Comparison of ENCODE assay signal across 37 cellular contexts in the genomic region with DNA sequence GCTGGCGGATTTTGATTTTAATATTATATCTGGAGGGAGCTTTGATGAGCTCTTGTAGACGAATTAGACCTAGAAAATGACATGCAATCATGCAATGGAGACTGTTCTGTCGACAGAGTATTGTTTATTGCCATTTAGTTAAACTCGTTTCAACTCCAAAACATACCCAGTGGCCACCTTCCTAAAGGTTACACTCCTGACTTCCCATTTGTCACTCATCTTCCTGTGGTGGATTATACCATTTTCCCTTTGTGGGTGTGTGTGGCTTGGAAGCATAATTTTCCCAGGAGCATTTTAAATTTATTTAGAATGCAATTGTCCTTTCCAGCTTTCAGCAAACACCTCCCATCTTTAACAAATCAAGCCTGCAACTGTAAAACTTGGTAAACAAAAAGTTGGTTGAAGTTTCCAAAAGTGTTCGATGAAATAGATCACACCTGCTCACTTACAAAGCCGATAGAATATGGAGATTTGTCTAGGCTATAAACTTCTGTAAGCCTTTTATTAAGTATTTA.
"Had no signal": no experiment of that assay in that cellular context is flagged by ENCODE, and none has a peak within 500 bp of the region (broad histone marks: within the 10 kb centered on the region; RNA-seq: fewer than 3 reads in every experiment).

No MANE protein-coding gene starts in this region.

- ATAC-seq: activated CD4-positive, alpha-beta T cell treated with anti-CD3 and anti-CD28 coated beads for 36 hours; activated CD4-positive, CD25-positive, alpha-beta regulatory T cell treated with anti-CD3 and anti-CD28 coated beads, Interleukin-2, amount 50 U/mL, for 24 hours; activated CD8-positive, alpha-beta memory T cell treated with anti-CD3 and anti-CD28 coated beads, Interleukin-2, amount 10 ng/mL, durations not matched to agents 7 days and 5 days; activated CD8-positive, alpha-beta T cell treated with anti-CD3 and anti-CD28 coated beads, Interleukin-2, amount 10 ng/mL, durations not matched to agents 7 days and 5 days; activated naive CD8-positive, alpha-beta T cell treated with anti-CD3 and anti-CD28 coated beads, Interleukin-2, amount 50 U/mL, for 24 hours; WTC11 had no signal

- H3K4me1 Mint-ChIP-seq: activated CD4-positive, alpha-beta T cell treated with anti-CD3 and anti-CD28 coated beads for 36 hours; activated CD4-positive, alpha-beta T cell treated with anti-CD3 and anti-CD28 coated beads, Interleukin-2, amount 10 ng/mL, durations not matched to agents 7 days and 5 days; activated naive CD4-positive, alpha-beta T cell treated with anti-CD3 and anti-CD28 coated beads, Interleukin-2, amount 10 ng/mL, durations not matched to agents 7 days and 5 days; activated naive CD8-positive, alpha-beta T cell treated with anti-CD3 and anti-CD28 coated beads, Interleukin-2, amount 10 ng/mL, durations not matched to agents 7 days and 5 days; central memory CD8-positive, alpha-beta T cell had no signal

- H3K4me3 Mint-ChIP-seq: activated CD4-positive, alpha-beta memory T cell treated with anti-CD3 and anti-CD28 coated beads, Interleukin-2, amount 10 ng/mL, durations not matched to agents 7 days and 5 days; activated CD4-positive, alpha-beta T cell treated with anti-CD3 and anti-CD28 coated beads for 36 hours; activated CD4-positive, alpha-beta T cell treated with anti-CD3 and anti-CD28 coated beads, Interleukin-2, amount 10 ng/mL, durations not matched to agents 7 days and 5 days; activated CD8-positive, alpha-beta memory T cell treated with anti-CD3 and anti-CD28 coated beads, Interleukin-2, amount 10 ng/mL, durations not matched to agents 7 days and 5 days; activated CD8-positive, alpha-beta T cell treated with anti-CD3 and anti-CD28 coated beads, Interleukin-2, amount 10 ng/mL, durations not matched to agents 7 days and 5 days; activated naive CD4-positive, alpha-beta T cell treated with anti-CD3 and anti-CD28 coated beads, Interleukin-2, amount 10 ng/mL, durations not matched to agents 7 days and 5 days; activated naive CD4-positive, alpha-beta T cell treated with anti-CD3 and anti-CD28 coated beads, Interleukin-2, amount 50 U/mL, for 24 hours; activated naive CD8-positive, alpha-beta T cell; activated naive CD8-positive, alpha-beta T cell treated with anti-CD3 and anti-CD28 coated beads, Interleukin-2, amount 10 ng/mL, durations not matched to agents 7 days and 5 days; activated naive CD8-positive, alpha-beta T cell treated with anti-CD3 and anti-CD28 coated beads, Interleukin-2, amount 50 U/mL, for 24 hours; activated T-cell treated with anti-CD3 and anti-CD28 coated beads, Interleukin-2, amount 50 U/mL, for 24 hours; brain; central memory CD8-positive, alpha-beta T cell; T-helper 1 cell treated with Interleukin-12 subunit alpha and Interleukin-12 subunit beta and Interleukin-4 antibody, amounts not matched to agents 30 μg/mL and 1 μg/mL, for 36 hours; T-helper 2 cell treated with Interferon-gamma antibody and Interleukin-4, amounts not matched to agents 5 μg/mL and 100 μg/mL, for 36 hours; WTC11 had no signal

- H3K4me3 ChIP-seq: ascending aorta, cardiac muscle cell had no signal

- H3K36me3 Mint-ChIP-seq: activated CD8-positive, alpha-beta memory T cell treated with anti-CD3 and anti-CD28 coated beads, Interleukin-2, amount 10 ng/mL, durations not matched to agents 7 days and 5 days; activated naive CD4-positive, alpha-beta T cell treated with anti-CD3 and anti-CD28 coated beads, Interleukin-2, amount 10 ng/mL, durations not matched to agents 7 days and 5 days; activated naive CD4-positive, alpha-beta T cell treated with anti-CD3 and anti-CD28 coated beads, Interleukin-2, amount 50 U/mL, for 24 hours; activated naive CD8-positive, alpha-beta T cell; activated naive CD8-positive, alpha-beta T cell treated with anti-CD3 and anti-CD28 coated beads, Interleukin-2, amount 10 ng/mL, durations not matched to agents 7 days and 5 days; brain; WTC11 had no signal

- DNase-seq: activated CD4-positive, alpha-beta memory T cell treated with anti-CD3 and anti-CD28 coated beads, Interleukin-2, amount 10 ng/mL, durations not matched to agents 7 days and 5 days; activated CD4-positive, alpha-beta T cell treated with anti-CD3 and anti-CD28 coated beads for 1 hour; activated CD4-positive, alpha-beta T cell treated with anti-CD3 and anti-CD28 coated beads for 36 hours; activated CD4-positive, alpha-beta T cell treated with anti-CD3 and anti-CD28 coated beads for 48 hours; activated CD4-positive, alpha-beta T cell treated with anti-CD3 and anti-CD28 coated beads, Interleukin-2, amount 10 ng/mL, durations not matched to agents 7 days and 5 days; activated CD4-positive, alpha-beta T cell treated with anti-CD3 and anti-CD28 coated beads, Interleukin-2, amount 50 U/mL, for 48 hours; activated CD4-positive, CD25-positive, alpha-beta regulatory T cell; activated CD8-positive, alpha-beta memory T cell treated with anti-CD3 and anti-CD28 coated beads for 24 hours; activated CD8-positive, alpha-beta memory T cell treated with anti-CD3 and anti-CD28 coated beads, Interleukin-2, amount 10 ng/mL, durations not matched to agents 7 days and 5 days; activated CD8-positive, alpha-beta memory T cell treated with anti-CD3 and anti-CD28 coated beads, Interleukin-2, amount 50 U/mL, for 48 hours; activated CD8-positive, alpha-beta T cell treated with anti-CD3 and anti-CD28 coated beads, Interleukin-2, amount 10 ng/mL, durations not matched to agents 7 days and 5 days; activated effector memory CD4-positive, alpha-beta T cell treated with Interleukin-2 at 50 U/mL for 16 hours; activated gamma-delta T cell; activated naive CD4-positive, alpha-beta T cell treated with anti-CD3 and anti-CD28 coated beads, Interleukin-2, amount 10 ng/mL, durations not matched to agents 7 days and 5 days; activated naive CD4-positive, alpha-beta T cell treated with Interleukin-2 at 50 U/mL for 16 hours; activated naive CD8-positive, alpha-beta T cell treated with anti-CD3 and anti-CD28 coated beads, Interleukin-2, amount 10 ng/mL, durations not matched to agents 7 days and 5 days; activated naive CD8-positive, alpha-beta T cell treated with anti-CD3 and anti-CD28 coated beads, Interleukin-2, amount 50 U/mL, for 24 hours; activated T-cell treated with anti-CD3 and anti-CD28 coated beads, Interleukin-2, amount 50 U/mL, for 24 hours; activated T-cell treated with anti-CD3 and anti-CD28 coated beads, Interleukin-2, amount 50 U/mL, for 48 hours; amygdala; anterior cingulate cortex; caudate nucleus; cerebellar nuclear complex; T-helper 2 cell; T-helper 9 cell had no signal

- H3K9me3 ChIP-seq: ascending aorta had no signal

- H3K27me3 ChIP-seq: ascending aorta, cardiac muscle cell had no signal

- H3K27me3 Mint-ChIP-seq: activated naive CD4-positive, alpha-beta T cell treated with anti-CD3 and anti-CD28 coated beads, Interleukin-2, amount 50 U/mL, for 24 hours; central memory CD8-positive, alpha-beta T cell had no signal

- H3K9me3 Mint-ChIP-seq: activated CD4-positive, alpha-beta memory T cell treated with anti-CD3 and anti-CD28 coated beads, Interleukin-2, amount 10 ng/mL, durations not matched to agents 7 days and 5 days; activated naive CD4-positive, alpha-beta T cell treated with anti-CD3 and anti-CD28 coated beads, Interleukin-2, amount 10 ng/mL, durations not matched to agents 7 days and 5 days; activated naive CD4-positive, alpha-beta T cell treated with anti-CD3 and anti-CD28 coated beads, Interleukin-2, amount 50 U/mL, for 24 hours; activated naive CD8-positive, alpha-beta T cell treated with anti-CD3 and anti-CD28 coated beads, Interleukin-2, amount 50 U/mL, for 24 hours; activated T-cell treated with anti-CD3 and anti-CD28 coated beads, Interleukin-2, amount 50 U/mL, for 24 hours; activated T-helper 2 cell treated with anti-CD3 and anti-CD28 coated beads, Interferon-gamma antibody, Interleukin-2, Interleukin-4, amounts not matched to agents 10 μg/mL and 5 μg/mL and 100 μg/mL, durations not matched to agents 14 hours and 24 hours and 36 hours; brain; T-helper 1 cell treated with Interleukin-12 subunit alpha and Interleukin-12 subunit beta and Interleukin-4 antibody, amounts not matched to agents 30 μg/mL and 1 μg/mL, for 36 hours; T-helper 2 cell treated with Interferon-gamma antibody and Interleukin-4, amounts not matched to agents 5 μg/mL and 100 μg/mL, for 36 hours had no signal

- H3K4me1 ChIP-seq: ascending aorta had no signal

- H3K27ac ChIP-seq: ascending aorta, cardiac muscle cell, VCaP had no signal

- H3K36me3 ChIP-seq: ascending aorta, cardiac muscle cell had no signal

- H3K27ac Mint-ChIP-seq: activated CD4-positive, alpha-beta memory T cell treated with anti-CD3 and anti-CD28 coated beads, Interleukin-2, amount 10 ng/mL, durations not matched to agents 7 days and 5 days; activated CD4-positive, alpha-beta T cell treated with anti-CD3 and anti-CD28 coated beads for 36 hours; activated CD4-positive, alpha-beta T cell treated with anti-CD3 and anti-CD28 coated beads, Interleukin-2, amount 10 ng/mL, durations not matched to agents 7 days and 5 days; activated CD8-positive, alpha-beta memory T cell treated with anti-CD3 and anti-CD28 coated beads, Interleukin-2, amount 10 ng/mL, durations not matched to agents 7 days and 5 days; activated CD8-positive, alpha-beta T cell treated with anti-CD3 and anti-CD28 coated beads, Interleukin-2, amount 10 ng/mL, durations not matched to agents 7 days and 5 days; activated naive CD4-positive, alpha-beta T cell treated with anti-CD3 and anti-CD28 coated beads, Interleukin-2, amount 10 ng/mL, durations not matched to agents 7 days and 5 days; activated naive CD4-positive, alpha-beta T cell treated with anti-CD3 and anti-CD28 coated beads, Interleukin-2, amount 50 U/mL, for 24 hours; activated naive CD8-positive, alpha-beta T cell; activated naive CD8-positive, alpha-beta T cell treated with anti-CD3 and anti-CD28 coated beads, Interleukin-2, amount 10 ng/mL, durations not matched to agents 7 days and 5 days; activated naive CD8-positive, alpha-beta T cell treated with anti-CD3 and anti-CD28 coated beads, Interleukin-2, amount 50 U/mL, for 24 hours; activated T-cell treated with anti-CD3 and anti-CD28 coated beads, Interleukin-2, amount 50 U/mL, for 24 hours; activated T-helper 2 cell treated with anti-CD3 and anti-CD28 coated beads, Interferon-gamma antibody, Interleukin-2, Interleukin-4, amounts not matched to agents 10 μg/mL and 5 μg/mL and 100 μg/mL, durations not matched to agents 14 hours and 24 hours and 36 hours; brain; T-helper 1 cell treated with Interleukin-12 subunit alpha and Interleukin-12 subunit beta and Interleukin-4 antibody, amounts not matched to agents 30 μg/mL and 1 μg/mL, for 36 hours; T-helper 2 cell treated with Interferon-gamma antibody and Interleukin-4, amounts not matched to agents 5 μg/mL and 100 μg/mL, for 36 hours; WTC11 had no signal
